In genomic region chrX:134718329-134719317, GRCh38 we compare ENCODE assay signal across 9 cellular contexts.
A peak's percentile ranks its signal among the peaks of the same experiment; 100 is the strongest.
DNase-seq lines count a peak whose midpoint lies in the region; ATAC-seq, FAIRE-seq and TF ChIP-seq lines count a peak whose summit lies in the region.
"Had no signal": no experiment of that assay in that cellular context is flagged by ENCODE, and none has a peak within 500 bp of the region (broad histone marks: within the 10 kb centered on the region; RNA-seq: fewer than 3 reads in every experiment).

No MANE protein-coding gene starts in this region.

- peak; percentile 5 for DNase-seq in DMS53 treated with DMSO at 0.1 percent for 48 hours (lab: John Stamatoyannopoulos, UW; ENCODE audit: unreplicated experiment)
- peak; percentile 81 for DNase-seq in MV-4-11 (lab: John Stamatoyannopoulos, UW)
- DNase-seq in amniotic stem cell (lab: John Stamatoyannopoulos, UW): peak; percentile 68
- no peak for DNase-seq in memory B cell (ENCODE audit: low spot score in 2 of 2)
- DNase-seq in GM12892 (ENCODE audit: insufficient read length): no peak
- no peak for DNase-seq in NCI-H187 (lab: John Stamatoyannopoulos, UW)
- DNase-seq in hypothalamus (lab: John Stamatoyannopoulos, UW): no peak

- peaks cover 2% of the 10 kb centered on the region for H3K27me3 Mint-ChIP-seq in memory B cell

- H3K27ac Mint-ChIP-seq in memory B cell: no peak overlapping the region

- no peak overlapping the region for H3K4me3 Mint-ChIP-seq in memory B cell

- H3K9me3 Mint-ChIP-seq in memory B cell: peaks cover 2% of the 10 kb centered on the region

- peak; percentile 81 for ATAC-seq in GM21447 (IDR thresholded peaks at IDR 0.05; ENCODE audit: unreplicated experiment)
- peak; percentile 45 for ATAC-seq in memory B cell (ENCODE audit: low read depth)

- H3K4me1 Mint-ChIP-seq in memory B cell: peaks cover 3% of the 10 kb centered on the region

- H3K36me3 Mint-ChIP-seq in memory B cell: no peaks in the 10 kb centered on the region

- no peak for TF ChIP-seq POLR2A in GM12892 (IDR thresholded peaks at IDR 0.05; ENCODE audit: low read depth, low read length)

- no peak for FAIRE-seq in GM12892 (lab: Jason Lieb, UNC)
- FAIRE-seq: TTC549 had no signal

Comparison
In these comparisons a context has a peak if more than half of its experiments do, and no peak if none do; other contexts are left out.
1. DNase-seq: peak in DMS53 treated with DMSO at 0.1 percent for 48 hours (single experiment), MV-4-11 (single experiment) and amniotic stem cell (single experiment); none in memory B cell (0 of 2), GM12892 (single experiment), NCI-H187 (0 of 2) and hypothalamus (0 of 51).